In genomic region chr5:132831095-132831860, GRCh38 we compare ENCODE assay signal across 10 cellular contexts. TPM values are rescaled to one million over a fixed set of nuclear protein-coding genes. Genes with fewer than 3 reads are reported as not detected.
DNase-seq lines count a peak whose midpoint lies in the region; ATAC-seq and TF ChIP-seq lines count a peak whose summit lies in the region.
"Had no signal": no experiment of that assay in that cellular context is flagged by ENCODE, and none has a peak within 500 bp of the region (broad histone marks: within the 10 kb centered on the region; RNA-seq: fewer than 3 reads in every experiment).

No MANE protein-coding gene starts in this region.

- H3K27me3 Mint-ChIP-seq in HFFc6 (ENCODE audit: insufficient read depth) (peaks cover 2% of the 10 kb centered on the region), immature natural killer cell (ENCODE audit: low read depth in 3 of 3) (peaks cover 5 to 10% (median 8%) of the 10 kb centered on the region in 3 donors)
- peaks cover 57% of the 10 kb centered on the region for H3K27me3 Mint-ChIP-seq in activated T-helper 2 cell treated with anti-CD3 and anti-CD28 coated beads, Interferon-gamma antibody, Interleukin-2, Interleukin-4, amounts not matched to agents 10 μg/mL and 5 μg/mL and 100 μg/mL, durations not matched to agents 14 hours and 24 hours and 36 hours (ENCODE audit: low read depth)
- H3K27me3 Mint-ChIP-seq in stimulated activated naive B cell treated with anti-CD40 and anti-IgM and Interleukin-4, amounts not matched to agents 10 μg/mL and 1 μg/mL and 100 μg/mL, for 72 hours: peaks cover 36 to 43% of the 10 kb centered on the region in 2 donors

- TF ChIP-seq CTCF in HFFc6 (IDR thresholded peaks at IDR 0.05): no peak

- H3K4me3 Mint-ChIP-seq in HFFc6: peak overlapping the region; percentile 86
- H3K4me3 Mint-ChIP-seq in activated T-helper 2 cell treated with anti-CD3 and anti-CD28 coated beads, Interferon-gamma antibody, Interleukin-2, Interleukin-4, amounts not matched to agents 10 μg/mL and 5 μg/mL and 100 μg/mL, durations not matched to agents 14 hours and 24 hours and 36 hours (ENCODE audit: low read depth): peak overlapping the region; percentile 79
- H3K4me3 Mint-ChIP-seq in immature natural killer cell: peak overlapping the region; percentile 71 to 85 (median 79)
- peak overlapping the region; percentile 84 to 87 for H3K4me3 Mint-ChIP-seq in stimulated activated naive B cell treated with anti-CD40 and anti-IgM and Interleukin-4, amounts not matched to agents 10 μg/mL and 1 μg/mL and 100 μg/mL, for 72 hours

- H3K27ac Mint-ChIP-seq in HFFc6: peak overlapping the region; percentile 51; the same call in 1 of the 2 replicates
- no peak overlapping the region for H3K27ac Mint-ChIP-seq in activated T-helper 2 cell treated with anti-CD3 and anti-CD28 coated beads, Interferon-gamma antibody, Interleukin-2, Interleukin-4, amounts not matched to agents 10 μg/mL and 5 μg/mL and 100 μg/mL, durations not matched to agents 14 hours and 24 hours and 36 hours
- H3K27ac Mint-ChIP-seq in immature natural killer cell: peak overlapping the region in 3 of 6 donors; percentile 10 to 89 (median 20)
- peak overlapping the region; percentile 83 for H3K27ac Mint-ChIP-seq in stimulated activated naive B cell treated with anti-CD40 and anti-IgM and Interleukin-4, amounts not matched to agents 10 μg/mL and 1 μg/mL and 100 μg/mL, for 72 hours

- DNase-seq in HFFc6 (no peak), immature natural killer cell (no peak), superior temporal gyrus (ENCODE audit: extremely low spot score) (no peak)
- DNase-seq in activated T-helper 2 cell treated with anti-CD3 and anti-CD28 coated beads, Interferon-gamma antibody, Interleukin-2, Interleukin-4, amounts not matched to agents 10 μg/mL and 5 μg/mL and 100 μg/mL, durations not matched to agents 14 hours and 24 hours and 36 hours (ENCODE audit: low spot score): no peak
- DNase-seq in stimulated activated naive B cell treated with anti-CD40 and anti-IgM and Interleukin-4, amounts not matched to agents 10 μg/mL and 1 μg/mL and 100 μg/mL, for 72 hours: no peak
- DNase-seq: activated gamma-delta T cell treated with Interleukin-2 at 50 U/mL for 16 hours had no signal

- no peaks in the 10 kb centered on the region for H3K36me3 Mint-ChIP-seq in HFFc6 (ENCODE audit: low read depth)
- no peaks in the 10 kb centered on the region for H3K36me3 Mint-ChIP-seq in activated T-helper 2 cell treated with anti-CD3 and anti-CD28 coated beads, Interferon-gamma antibody, Interleukin-2, Interleukin-4, amounts not matched to agents 10 μg/mL and 5 μg/mL and 100 μg/mL, durations not matched to agents 14 hours and 24 hours and 36 hours (ENCODE audit: low read depth)
- peaks cover 0 to 3% (median 0%) of the 10 kb centered on the region in 3 donors for H3K36me3 Mint-ChIP-seq in immature natural killer cell
- H3K36me3 Mint-ChIP-seq in stimulated activated naive B cell treated with anti-CD40 and anti-IgM and Interleukin-4, amounts not matched to agents 10 μg/mL and 1 μg/mL and 100 μg/mL, for 72 hours: peaks cover 0 to 6% of the 10 kb centered on the region in 2 donors

- intact Hi-C loops in activated T-helper 2 cell treated with anti-CD3 and anti-CD28 coated beads, Interferon-gamma antibody, Interleukin-2, Interleukin-4, amounts not matched to agents 10 μg/mL and 5 μg/mL and 100 μg/mL, durations not matched to agents 14 hours and 24 hours and 36 hours (cut with micrococcal nuclease): loop anchor here (2.0 kb wide), 1 partner anchor 36 kb away; the partner anchor contains the start of genes GDF9 and UQCRQ

- no peak for ATAC-seq in stimulated activated naive B cell treated with anti-CD40 and anti-IgM and Interleukin-4, amounts not matched to agents 10 μg/mL and 1 μg/mL and 100 μg/mL, for 72 hours (replicated peaks)
- ATAC-seq in GM19324 (IDR thresholded peaks at IDR 0.05; ENCODE audit: low FRiP score, unreplicated experiment) (no peak), HG02852 (IDR thresholded peaks at IDR 0.05; ENCODE audit: unreplicated experiment) (no peak), GM18520 (IDR thresholded peaks at IDR 0.05; ENCODE audit: unreplicated experiment) (no peak)

- H3K4me1 Mint-ChIP-seq in HFFc6 (ENCODE audit: low read depth): peaks cover 14% of the 10 kb centered on the region
- H3K4me1 Mint-ChIP-seq in activated T-helper 2 cell treated with anti-CD3 and anti-CD28 coated beads, Interferon-gamma antibody, Interleukin-2, Interleukin-4, amounts not matched to agents 10 μg/mL and 5 μg/mL and 100 μg/mL, durations not matched to agents 14 hours and 24 hours and 36 hours (ENCODE audit: low read depth): peaks cover 12% of the 10 kb centered on the region
- peaks cover 8 to 11% of the 10 kb centered on the region in 2 donors for H3K4me1 Mint-ChIP-seq in immature natural killer cell
- H3K4me1 Mint-ChIP-seq in stimulated activated naive B cell treated with anti-CD40 and anti-IgM and Interleukin-4, amounts not matched to agents 10 μg/mL and 1 μg/mL and 100 μg/mL, for 72 hours: peaks cover 6 to 22% of the 10 kb centered on the region in 2 donors

- H3K9me3 Mint-ChIP-seq in HFFc6: no peaks in the 10 kb centered on the region
- no peaks in the 10 kb centered on the region for H3K9me3 Mint-ChIP-seq in activated T-helper 2 cell treated with anti-CD3 and anti-CD28 coated beads, Interferon-gamma antibody, Interleukin-2, Interleukin-4, amounts not matched to agents 10 μg/mL and 5 μg/mL and 100 μg/mL, durations not matched to agents 14 hours and 24 hours and 36 hours
- no peaks in the 10 kb centered on the region for H3K9me3 Mint-ChIP-seq in immature natural killer cell
- no peaks in the 10 kb centered on the region for H3K9me3 Mint-ChIP-seq in stimulated activated naive B cell treated with anti-CD40 and anti-IgM and Interleukin-4, amounts not matched to agents 10 μg/mL and 1 μg/mL and 100 μg/mL, for 72 hours

RNA-seq across cellular contexts. Expression of gene SHROOM1, which starts 0.8 kb away (rescaled TPM):
- total RNA-seq in HFFc6 (2021; fragmentation: NEBNext Ultra II Directional; extraction: Animal tissue kit (Norgen Biotek cat#: 25700)): 10 to 100 TPM in 1 of 6 experiments, 1 to 10 TPM in 5; 7.8 to 12.2 (median 8.6) TPM
- 7.7 and 9.3 TPM in 2 replicates for total RNA-seq in activated T-helper 2 cell treated with anti-CD3 and anti-CD28 coated beads, Interferon-gamma antibody, Interleukin-2, Interleukin-4, amounts not matched to agents 10 μg/mL and 5 μg/mL and 100 μg/mL, durations not matched to agents 14 hours and 24 hours and 36 hours
- polyA plus RNA-seq in immature natural killer cell: 1 to 10 TPM in 1 of 3 donors, not detected in 2; 1.4 TPM

RNA-seq across cellular contexts. Expression of gene SOWAHA, which starts 18.2 kb away (rescaled TPM):
- total RNA-seq in HFFc6 (2021; fragmentation: NEBNext Ultra II Directional; extraction: Animal tissue kit (Norgen Biotek cat#: 25700)): not detected
- 0.28 and 0.32 TPM in 2 replicates for total RNA-seq in activated T-helper 2 cell treated with anti-CD3 and anti-CD28 coated beads, Interferon-gamma antibody, Interleukin-2, Interleukin-4, amounts not matched to agents 10 μg/mL and 5 μg/mL and 100 μg/mL, durations not matched to agents 14 hours and 24 hours and 36 hours
- not detected for polyA plus RNA-seq in immature natural killer cell
- total RNA-seq: NCI-H460 had no signal

RNA-seq across cellular contexts. Expression of gene GDF9, which starts 35.0 kb away (rescaled TPM):
- under 1 TPM in 3 of 6 experiments, not detected in 3; 0.09 to 0.14 (median 0.12) TPM for total RNA-seq in HFFc6 (2021; fragmentation: NEBNext Ultra II Directional; extraction: Animal tissue kit (Norgen Biotek cat#: 25700))
- total RNA-seq in activated T-helper 2 cell treated with anti-CD3 and anti-CD28 coated beads, Interferon-gamma antibody, Interleukin-2, Interleukin-4, amounts not matched to agents 10 μg/mL and 5 μg/mL and 100 μg/mL, durations not matched to agents 14 hours and 24 hours and 36 hours: 0.11 TPM in 1 of 2 replicates, not detected in the other
- polyA plus RNA-seq in immature natural killer cell: under 1 TPM in 1 of 3 donors, not detected in 2; 0.12 TPM

RNA-seq across cellular contexts. Expression of gene UQCRQ, which starts 35.2 kb away (rescaled TPM):
- 100 to 1,000 TPM; 501 to 678 (median 615) TPM for total RNA-seq in HFFc6 (2021; fragmentation: NEBNext Ultra II Directional; extraction: Animal tissue kit (Norgen Biotek cat#: 25700))
- total RNA-seq in activated T-helper 2 cell treated with anti-CD3 and anti-CD28 coated beads, Interferon-gamma antibody, Interleukin-2, Interleukin-4, amounts not matched to agents 10 μg/mL and 5 μg/mL and 100 μg/mL, durations not matched to agents 14 hours and 24 hours and 36 hours: 400 and 412 TPM in 2 replicates
- 100 to 1,000 TPM; 554 to 923 (median 597) TPM for polyA plus RNA-seq in immature natural killer cell

RNA-seq across cellular contexts. Expression of gene LEAP2, which starts 42.2 kb away (rescaled TPM):
- total RNA-seq in HFFc6 (2021; fragmentation: NEBNext Ultra II Directional; extraction: Animal tissue kit (Norgen Biotek cat#: 25700)): under 1 TPM; 0.09 to 0.51 (median 0.41) TPM
- 4.3 and 4.4 TPM in 2 replicates for total RNA-seq in activated T-helper 2 cell treated with anti-CD3 and anti-CD28 coated beads, Interferon-gamma antibody, Interleukin-2, Interleukin-4, amounts not matched to agents 10 μg/mL and 5 μg/mL and 100 μg/mL, durations not matched to agents 14 hours and 24 hours and 36 hours
- polyA plus RNA-seq in immature natural killer cell: 1 to 10 TPM in 1 of 3 donors, under 1 TPM in 2; 0.50 to 2.0 (median 0.54) TPM
